Comparison of ENCODE assay signal across 8 cellular contexts in genomic region chrX:19121898-19122640, GRCh38. TPM values are rescaled to one million over a fixed set of nuclear protein-coding genes. Genes with fewer than 3 reads are reported as not detected.
DNase-seq lines count a peak whose midpoint lies in the region; ATAC-seq and TF ChIP-seq lines count a peak whose summit lies in the region.

ADGRG2 (minus strand) TSS chrX:19122468; CDS start chrX:19068834, 53,634 bp downstream.

- H3K4me1 Mint-ChIP-seq in activated T-cell treated with anti-CD3 and anti-CD28 coated beads, Interleukin-2, amount 50 U/mL, for 72 hours (ENCODE audit: low read depth): no peaks in the 10 kb centered on the region

- H3K4me3 Mint-ChIP-seq in activated T-cell treated with anti-CD3 and anti-CD28 coated beads, Interleukin-2, amount 50 U/mL, for 72 hours: peak within 1 kb of the TSS; percentile 27 to 57

- H3K4me3 ChIP-seq in cardiac fibroblast (replicated peaks in 1 of 2; ENCODE audit: low read depth in 2 of 2, low read length in 2 of 2) (peak within 1 kb of the TSS; percentile 28 to 33), lower leg skin (ENCODE audit: low read depth, poor library complexity, severe bottlenecking) (peak within 1 kb of the TSS; percentile 1), urinary bladder (ENCODE audit: low read depth, low read length) (peak within 1 kb of the TSS; percentile 40)

- 0 to 24% methylated on average over 12 to 62 of the region's 107 CpGs for WGBS in lower leg skin, 2 donors
- under 1% methylated on average over 103 of the region's 107 CpGs for WGBS in urinary bladder

- peaks cover 61% of the 10 kb centered on the region for H3K27me3 Mint-ChIP-seq in activated T-cell treated with anti-CD3 and anti-CD28 coated beads, Interleukin-2, amount 50 U/mL, for 72 hours (ENCODE audit: low read depth)

- H3K27ac Mint-ChIP-seq in activated T-cell treated with anti-CD3 and anti-CD28 coated beads, Interleukin-2, amount 50 U/mL, for 72 hours: no peak within 1 kb of the TSS

- H3K9me3 Mint-ChIP-seq in activated T-cell treated with anti-CD3 and anti-CD28 coated beads, Interleukin-2, amount 50 U/mL, for 72 hours: no peaks in the 10 kb centered on the region

- no peak for TF ChIP-seq POLR2A in lower leg skin (IDR thresholded peaks at IDR 0.05)

- DNase-seq in activated T-cell treated with anti-CD3 and anti-CD28 coated beads, Interleukin-2, amount 50 U/mL, for 72 hours: no peak
- DNase-seq in activated T-cell treated with anti-CD3 and anti-CD28 coated beads, Interleukin-2, amount 50 U/mL, for 1 hour: no peak
- peak; percentile 19 to 35 for DNase-seq in cardiac fibroblast (ENCODE audit: low read depth in 2 of 2)
- no peak for DNase-seq in lower leg skin (ENCODE audit: low spot score in 2 of 2)
- DNase-seq in SHP77 (lab: John Stamatoyannopoulos, UW): no peak
- no peak for DNase-seq in cortex of kidney (lab: John Stamatoyannopoulos, UW)

- no peak for ATAC-seq in activated T-cell treated with anti-CD3 and anti-CD28 coated beads, Interleukin-2, amount 50 U/mL, for 72 hours (replicated peaks in 1 of 2)
- ATAC-seq in HG02885 (IDR thresholded peaks at IDR 0.05; ENCODE audit: poor library complexity, unreplicated experiment): no peak

- intact Hi-C loops in lower leg skin (cut with DNase I; ENCODE audit: low total_unique reads): no loop called here

- H3K27ac ChIP-seq in urinary bladder (ENCODE audit: low read depth): no peak within 1 kb of the TSS

- no peaks in the 10 kb centered on the region for H3K36me3 ChIP-seq in urinary bladder (ENCODE audit: insufficient read depth)

- H3K36me3 Mint-ChIP-seq in activated T-cell treated with anti-CD3 and anti-CD28 coated beads, Interleukin-2, amount 50 U/mL, for 72 hours (ENCODE audit: insufficient read depth in 2 of 2): peaks cover 0 to 1% of the 10 kb centered on the region in 2 donors

- no peaks in the 10 kb centered on the region for H3K4me1 ChIP-seq in urinary bladder (ENCODE audit: insufficient read depth)

- no peak for TF ChIP-seq CTCF in cardiac fibroblast (IDR thresholded peaks at IDR 0.05; ENCODE audit: low read depth, low read length)
- no peak for TF ChIP-seq CTCF in lower leg skin (IDR thresholded peaks at IDR 0.05)

RNA-seq across cellular contexts. Expression of gene ADGRG2, which starts in this region (rescaled TPM):
- total RNA-seq in activated T-cell treated with anti-CD3 and anti-CD28 coated beads, Interleukin-2, amount 50 U/mL, for 72 hours: under 1 TPM in 1 of 2 donors, not detected in 1; 0.12 TPM
- total RNA-seq in lower leg skin (under 1 TPM; 0.47 to 0.62 (median 0.56) TPM), urinary bladder (1.5 TPM)
- polyA plus RNA-seq in urinary bladder: 2.4 TPM

Comparison
In these comparisons a context has a peak if more than half of its experiments do, and no peak if none do; other contexts are left out.
1. DNase-seq: peak in cardiac fibroblast (2 of 2); none in activated T-cell treated with anti-CD3 and anti-CD28 coated beads, Interleukin-2, amount 50 U/mL, for 72 hours (0 of 2), activated T-cell treated with anti-CD3 and anti-CD28 coated beads, Interleukin-2, amount 50 U/mL, for 1 hour (single experiment), lower leg skin (0 of 2), SHP77 (0 of 2) and cortex of kidney (single experiment).
2. Peak in every context shown above with its lines, with median percentiles within 50 percentile points of each other: H3K4me3 ChIP-seq.